Comparison of ENCODE assay signal across 31 cellular contexts in the genomic region with DNA sequence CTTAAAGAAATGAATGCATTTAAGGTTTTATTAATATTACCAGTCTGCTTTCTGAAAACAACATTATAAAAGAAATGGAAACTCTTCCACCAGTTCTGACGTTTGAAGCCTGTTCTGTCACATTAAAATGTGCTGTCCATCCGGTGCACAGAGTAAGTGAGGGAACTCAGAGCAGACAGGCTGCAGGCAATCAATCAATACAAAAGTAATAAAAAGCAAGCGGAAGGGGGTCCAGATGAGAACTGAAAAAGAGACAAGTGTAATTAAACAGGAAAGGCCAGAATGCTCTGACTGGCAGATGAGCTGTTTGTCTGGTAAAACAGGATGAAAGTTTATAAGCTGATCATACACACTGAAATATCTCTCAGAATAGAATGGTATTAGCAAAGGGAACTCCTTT.
"Had no signal": no experiment of that assay in that cellular context is flagged by ENCODE, and none has a peak within 500 bp of the region (broad histone marks: within the 10 kb centered on the region; RNA-seq: fewer than 3 reads in every experiment).

No MANE protein-coding gene starts in this region.

- H3K4me1 ChIP-seq: breast epithelium had no signal

- H3K9me3 Mint-ChIP-seq: mesothelial cell of epicardium had no signal

- DNase-seq: activated CD4-positive, alpha-beta T cell treated with anti-CD3 and anti-CD28 coated beads for 48 hours; activated CD4-positive, alpha-beta T cell treated with anti-CD3 and anti-CD28 coated beads, Interleukin-2, amount 50 U/mL, for 48 hours; activated CD8-positive, alpha-beta memory T cell treated with anti-CD3 and anti-CD28 coated beads for 24 hours; activated effector memory CD4-positive, alpha-beta T cell treated with anti-CD3 and anti-CD28 coated beads, Interleukin-2, amount 50 U/mL, for 16 hours; activated naive CD4-positive, alpha-beta T cell treated with anti-CD3 and anti-CD28 coated beads, Interleukin-2, amount 50 U/mL, for 16 hours; activated naive CD8-positive, alpha-beta T cell treated with anti-CD3 and anti-CD28 coated beads, Interleukin-2, amount 50 U/mL, for 24 hours; activated T-cell treated with anti-CD3 and anti-CD28 coated beads, Interleukin-2, amount 50 U/mL, for 1 hour; amygdala; central memory CD4-positive, alpha-beta T cell; esophagus squamous epithelium; foreskin melanocyte; islet precursor cell; naive B cell; stimulated activated CD4-positive, alpha-beta T cell treated with anti-CD3 and anti-CD28 coated beads, Interleukin-15, amount 100 ng/mL, for 24 hours; stimulated activated CD4-positive, alpha-beta T cell treated with anti-CD3 and anti-CD28 coated beads, Interleukin-2, amount 100 ng/mL, for 24 hours; stimulated activated naive B cell treated with anti-CD40 and anti-IgM and Interleukin-4, amounts not matched to agents 10 μg/mL and 1 μg/mL and 100 μg/mL, for 72 hours; stomach; T-helper 9 cell; thyroid gland; upper lobe of right lung had no signal

- H3K4me3 ChIP-seq: breast epithelium, esophagus squamous epithelium, hepatocyte, right atrium auricular region, stomach, thyroid gland, upper lobe of right lung had no signal

- H3K27me3 ChIP-seq: breast epithelium, esophagus squamous epithelium, hepatocyte, right atrium auricular region, stomach, thyroid gland, upper lobe of right lung had no signal

- H3K4me2 ChIP-seq: hepatocyte had no signal

- H3K4me3 Mint-ChIP-seq: activated naive CD8-positive, alpha-beta T cell treated with anti-CD3 and anti-CD28 coated beads, Interleukin-2, amount 50 U/mL, for 24 hours; activated T-helper 1 cell treated with anti-CD3 and anti-CD28 coated beads, Interleukin-12 subunit alpha, Interleukin-12 subunit beta, Interleukin-2, Interleukin-4 antibody, amounts not matched to agents 30 ng/mL and 10 ng/mL and 1 ng/mL, durations not matched to agents 14 hours and 24 hours and 36 hours; dendritic cell treated with granulocyte-macrophage colony-stimulating factor and Interleukin-4, amounts not matched to agents 40 ng/mL and 50 ng/mL, for 4 days; mesothelial cell of epicardium; naive B cell; stimulated activated naive B cell treated with anti-CD40 and anti-IgM and Interleukin-4, amounts not matched to agents 10 μg/mL and 1 μg/mL and 100 μg/mL, for 72 hours; T-helper 1 cell treated with Interleukin-12 subunit alpha and Interleukin-12 subunit beta and Interleukin-4 antibody, amounts not matched to agents 30 μg/mL and 1 μg/mL, for 36 hours had no signal

- ATAC-seq: activated CD4-positive, CD25-positive, alpha-beta regulatory T cell treated with anti-CD3 and anti-CD28 coated beads, Interleukin-2, amount 50 U/mL, for 24 hours; activated naive CD8-positive, alpha-beta T cell treated with anti-CD3 and anti-CD28 coated beads, Interleukin-2, amount 50 U/mL, for 24 hours; stimulated activated naive B cell treated with anti-CD40 and anti-IgM and Interleukin-4, amounts not matched to agents 10 μg/mL and 1 μg/mL and 100 μg/mL, for 72 hours; upper lobe of right lung had no signal

- H2AFZ ChIP-seq: hepatocyte had no signal

- H3K79me2 ChIP-seq: hepatocyte had no signal

- FAIRE-seq: TTC549 had no signal

- H3K9me3 ChIP-seq: breast epithelium, esophagus squamous epithelium, right atrium auricular region, stomach, thyroid gland, upper lobe of right lung had no signal

- H3K27me3 Mint-ChIP-seq: activated naive CD8-positive, alpha-beta T cell treated with anti-CD3 and anti-CD28 coated beads, Interleukin-2, amount 50 U/mL, for 24 hours; dendritic cell treated with granulocyte-macrophage colony-stimulating factor and Interleukin-4, amounts not matched to agents 40 ng/mL and 50 ng/mL, for 4 days; naive B cell; stimulated activated naive B cell treated with anti-CD40 and anti-IgM and Interleukin-4, amounts not matched to agents 10 μg/mL and 1 μg/mL and 100 μg/mL, for 72 hours had no signal

- H3K27ac Mint-ChIP-seq: activated naive CD8-positive, alpha-beta T cell treated with anti-CD3 and anti-CD28 coated beads, Interleukin-2, amount 50 U/mL, for 24 hours; activated T-helper 1 cell treated with anti-CD3 and anti-CD28 coated beads, Interleukin-12 subunit alpha, Interleukin-12 subunit beta, Interleukin-2, Interleukin-4 antibody, amounts not matched to agents 30 ng/mL and 10 ng/mL and 1 ng/mL, durations not matched to agents 14 hours and 24 hours and 36 hours; dendritic cell treated with granulocyte-macrophage colony-stimulating factor and Interleukin-4, amounts not matched to agents 40 ng/mL and 50 ng/mL, for 4 days; mesothelial cell of epicardium; stimulated activated naive B cell treated with anti-CD40 and anti-IgM and Interleukin-4, amounts not matched to agents 10 μg/mL and 1 μg/mL and 100 μg/mL, for 72 hours; T-helper 1 cell treated with Interleukin-12 subunit alpha and Interleukin-12 subunit beta and Interleukin-4 antibody, amounts not matched to agents 30 μg/mL and 1 μg/mL, for 36 hours had no signal

- H3K36me3 ChIP-seq: breast epithelium had no signal

- H3K27ac ChIP-seq: breast epithelium, epithelial cell of prostate, esophagus squamous epithelium, hepatocyte, right atrium auricular region, stomach, thyroid gland, upper lobe of right lung, VCaP had no signal
